Comparison of ENCODE assay signal across 18 cellular contexts in genomic region chr16:48511716-48512115, GRCh38.
"Had no signal": no experiment of that assay in that cellular context is flagged by ENCODE, and none has a peak within 500 bp of the region (broad histone marks: within the 10 kb centered on the region; RNA-seq: fewer than 3 reads in every experiment).

No MANE protein-coding gene starts in this region.

- H3K9me3 Mint-ChIP-seq: activated B cell treated with CpG ODN at 0.5 μM for 24 hours; activated CD4-positive, alpha-beta T cell treated with anti-CD3 and anti-CD28 coated beads, Interleukin-2, amount 10 ng/mL, durations not matched to agents 24 days and 14 days; activated T-helper 1 cell treated with anti-CD3 and anti-CD28 coated beads, Interleukin-12 subunit alpha, Interleukin-12 subunit beta, Interleukin-2, Interleukin-4 antibody, amounts not matched to agents 30 ng/mL and 10 ng/mL and 1 ng/mL, durations not matched to agents 14 hours and 24 hours and 36 hours; dendritic cell treated with granulocyte-macrophage colony-stimulating factor and Interleukin-4, amounts not matched to agents 40 ng/mL and 50 ng/mL, for 4 days had no signal

- DNase-seq: activated B cell treated with CpG ODN at 0.5 μM for 24 hours; activated CD4-positive, alpha-beta T cell treated with anti-CD3 and anti-CD28 coated beads, Interleukin-2, amount 10 ng/mL, durations not matched to agents 24 days and 14 days; activated naive CD4-positive, alpha-beta T cell; central memory CD4-positive, alpha-beta T cell; effector memory CD8-positive, alpha-beta T cell; erythroblast; left cardiac atrium; psoas muscle; stimulated activated CD4-positive, alpha-beta T cell treated with anti-CD3 and anti-CD28 coated beads, Interleukin-15, amount 100 ng/mL, for 24 hours; stimulated activated CD4-positive, alpha-beta T cell treated with anti-CD3 and anti-CD28 coated beads, Interleukin-4, amount 100 ng/mL, for 4 hours; T-helper 2 cell had no signal

- H3K4me1 ChIP-seq: psoas muscle had no signal

- H3K4me3 ChIP-seq: psoas muscle, SK-N-MC had no signal

- H3K4me3 Mint-ChIP-seq: activated B cell treated with CpG ODN at 0.5 μM for 24 hours; activated CD4-positive, alpha-beta T cell treated with anti-CD3 and anti-CD28 coated beads, Interleukin-2, amount 10 ng/mL, durations not matched to agents 24 days and 14 days; activated T-helper 1 cell treated with anti-CD3 and anti-CD28 coated beads, Interleukin-12 subunit alpha, Interleukin-12 subunit beta, Interleukin-2, Interleukin-4 antibody, amounts not matched to agents 30 ng/mL and 10 ng/mL and 1 ng/mL, durations not matched to agents 14 hours and 24 hours and 36 hours; dendritic cell treated with granulocyte-macrophage colony-stimulating factor and Interleukin-4, amounts not matched to agents 40 ng/mL and 50 ng/mL, for 4 days; effector memory CD8-positive, alpha-beta T cell; memory B cell; nephron; type B pancreatic cell had no signal

- H3K27ac ChIP-seq: psoas muscle, SK-N-MC had no signal

- H3K27ac Mint-ChIP-seq: activated B cell treated with CpG ODN at 0.5 μM for 24 hours; activated T-helper 1 cell treated with anti-CD3 and anti-CD28 coated beads, Interleukin-12 subunit alpha, Interleukin-12 subunit beta, Interleukin-2, Interleukin-4 antibody, amounts not matched to agents 30 ng/mL and 10 ng/mL and 1 ng/mL, durations not matched to agents 14 hours and 24 hours and 36 hours; dendritic cell treated with granulocyte-macrophage colony-stimulating factor and Interleukin-4, amounts not matched to agents 40 ng/mL and 50 ng/mL, for 4 days; effector memory CD8-positive, alpha-beta T cell; memory B cell; type B pancreatic cell had no signal

- H3K4me1 Mint-ChIP-seq: activated B cell treated with CpG ODN at 0.5 μM for 24 hours; activated CD4-positive, alpha-beta T cell treated with anti-CD3 and anti-CD28 coated beads, Interleukin-2, amount 10 ng/mL, durations not matched to agents 24 days and 14 days; memory B cell had no signal

- H3K9me3 ChIP-seq: psoas muscle had no signal

- H3K27me3 Mint-ChIP-seq: activated B cell treated with CpG ODN at 0.5 μM for 24 hours, type B pancreatic cell had no signal

- ATAC-seq: effector memory CD8-positive, alpha-beta T cell had no signal

- FAIRE-seq: TTC549 had no signal
